In the genomic region with DNA sequence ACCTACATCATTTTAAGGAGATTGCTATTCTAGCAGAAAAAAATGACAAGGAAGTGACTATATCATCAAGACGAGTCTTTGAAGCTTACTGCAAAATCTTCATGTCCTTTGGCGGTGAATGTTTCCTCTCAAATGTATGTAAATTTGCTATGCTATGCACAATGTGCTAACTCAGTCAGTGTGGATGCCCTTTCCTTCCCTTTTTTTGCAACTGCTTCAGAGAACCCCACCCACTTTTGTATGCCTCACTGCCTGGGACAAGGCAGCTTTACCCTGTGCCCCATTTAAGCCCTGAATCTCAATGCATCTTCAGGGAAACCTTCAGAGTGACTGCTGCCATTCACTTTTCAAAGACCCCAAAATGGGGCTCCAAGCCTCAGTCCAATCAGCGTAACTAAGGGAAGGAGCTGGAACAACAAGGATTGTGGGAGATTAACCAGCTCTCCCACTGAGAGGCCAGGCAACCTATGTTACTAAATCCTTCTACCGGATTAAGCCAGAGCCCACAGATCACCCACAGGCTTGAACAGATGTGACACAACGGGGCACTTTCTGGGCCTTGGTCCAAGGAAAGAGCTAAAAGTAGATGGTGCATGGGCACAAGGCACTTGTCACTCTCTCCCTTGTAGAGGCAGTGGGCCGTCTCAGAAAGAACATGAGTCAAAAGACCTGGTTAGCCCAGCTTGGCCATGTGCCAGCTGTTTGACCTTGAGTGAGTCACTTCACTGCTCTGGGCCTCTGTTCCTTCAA, we compare ENCODE assay signal across 9 cellular contexts.
DNase-seq lines count a peak whose midpoint lies in the region; TF ChIP-seq lines count a peak whose summit lies in the region.
"Had no signal": no experiment of that assay in that cellular context is flagged by ENCODE, and none has a peak within 500 bp of the region (broad histone marks: within the 10 kb centered on the region; RNA-seq: fewer than 3 reads in every experiment).

No MANE protein-coding gene starts in this region.

- H3K4me1 Mint-ChIP-seq in immature natural killer cell, result no peaks in the 10 kb centered on the region

- no peaks in the 10 kb centered on the region for H4K20me1 ChIP-seq in smooth muscle cell (ENCODE audit: low read depth)

- peaks cover 2 to 8% (median 3%) of the 10 kb centered on the region in 3 donors for H3K27me3 Mint-ChIP-seq in immature natural killer cell (ENCODE audit: low read depth in 3 of 3)

- H3K4me2 ChIP-seq in smooth muscle cell, result peak overlapping the region; percentile 6
- H3K4me2 ChIP-seq: PC-9 had no signal

- H2AFZ ChIP-seq in smooth muscle cell (ENCODE audit: low read depth), result no peak overlapping the region
- H2AFZ ChIP-seq: PC-9 had no signal

- no peaks in the 10 kb centered on the region for H3K9me3 ChIP-seq in smooth muscle cell (replicated peaks; ENCODE audit: low read depth)

- no peak overlapping the region for H3K4me3 ChIP-seq in smooth muscle cell
- H3K4me3 ChIP-seq: PC-9 had no signal

- H3K9ac ChIP-seq in smooth muscle cell (ENCODE audit: low read depth), result no peak overlapping the region

- TF ChIP-seq CTCF in RWPE1 (conservative IDR thresholded peaks at IDR 0.05; ENCODE audit: low read depth), result no peak
- no peak for TF ChIP-seq CTCF in smooth muscle cell (IDR thresholded peaks at IDR 0.05; ENCODE audit: borderline replicate concordance, insufficient read depth, poor library complexity, severe bottlenecking)

- no peaks in the 10 kb centered on the region for H3K9me3 Mint-ChIP-seq in immature natural killer cell

- H3K36me3 ChIP-seq in smooth muscle cell (ENCODE audit: low read depth), result no peaks in the 10 kb centered on the region

- no peaks in the 10 kb centered on the region for H3K79me2 ChIP-seq in smooth muscle cell (ENCODE audit: low read depth)

- CTCF ChIA-PET in RWPE1 (lab: Yijun Ruan, JAX), result interaction anchor here (0.6 kb wide), 1 partner anchor 255 kb away, joined by 4 read pairs; no protein-coding TSS in a partner anchor

- 55% methylated on average over 6 of the region's 6 CpGs for WGBS in smooth muscle cell (ENCODE audit: low lambda C conversion rate)

- H3K27me3 ChIP-seq in smooth muscle cell (ENCODE audit: low read depth), result no peaks in the 10 kb centered on the region

- no peak overlapping the region for H3K4me3 Mint-ChIP-seq in immature natural killer cell

- no peak overlapping the region for H3K27ac Mint-ChIP-seq in immature natural killer cell

- peaks cover 12% of the 10 kb centered on the region for H3K4me1 ChIP-seq in smooth muscle cell (ENCODE audit: low read depth)

- H3K27ac ChIP-seq in RWPE1, result no peak overlapping the region
- H3K27ac ChIP-seq in smooth muscle cell (ENCODE audit: low read depth), result no peak overlapping the region
- H3K27ac ChIP-seq: PC-9 had no signal

- no peaks in the 10 kb centered on the region for H3F3A ChIP-seq in smooth muscle cell (ENCODE audit: low read depth)

- POLR2A ChIA-PET in RWPE1 (lab: Yijun Ruan, JAX; ENCODE audit: low non-redundant PET), result no interaction called here

- DNase-seq in HT1080 (ENCODE audit: low read depth) (peak; percentile 93), RWPE1 (ENCODE audit: low spot score) (peak; percentile 43), glomerular endothelial cell (ENCODE audit: extremely low read depth, low read depth, low spot score) (peak; percentile 64), smooth muscle cell (lab: John Stamatoyannopoulos, UW; ENCODE audit: unreplicated experiment) (no peak), middle frontal gyrus (ENCODE audit: extremely low spot score, low spot score) (no peak), NCI-H1092 (lab: John Stamatoyannopoulos, UW) (no peak), immature natural killer cell (no peak)
- no peak for DNase-seq in activated effector memory CD4-positive, alpha-beta T cell treated with Interleukin-2 at 50 U/mL for 16 hours

- H3K36me3 Mint-ChIP-seq in immature natural killer cell, result no peaks in the 10 kb centered on the region

Comparison
In these comparisons a context has a peak if more than half of its experiments do, and no peak if none do; other contexts are left out.
1. DNase-seq: peak in HT1080 (single experiment), RWPE1 (single experiment) and glomerular endothelial cell (single experiment); none in smooth muscle cell (single experiment), activated effector memory CD4-positive, alpha-beta T cell treated with Interleukin-2 at 50 U/mL for 16 hours (single experiment), middle frontal gyrus (single experiment), NCI-H1092 (single experiment) and immature natural killer cell (0 of 3).